ENCODE assay signal across 25 cellular contexts in the genomic region with DNA sequence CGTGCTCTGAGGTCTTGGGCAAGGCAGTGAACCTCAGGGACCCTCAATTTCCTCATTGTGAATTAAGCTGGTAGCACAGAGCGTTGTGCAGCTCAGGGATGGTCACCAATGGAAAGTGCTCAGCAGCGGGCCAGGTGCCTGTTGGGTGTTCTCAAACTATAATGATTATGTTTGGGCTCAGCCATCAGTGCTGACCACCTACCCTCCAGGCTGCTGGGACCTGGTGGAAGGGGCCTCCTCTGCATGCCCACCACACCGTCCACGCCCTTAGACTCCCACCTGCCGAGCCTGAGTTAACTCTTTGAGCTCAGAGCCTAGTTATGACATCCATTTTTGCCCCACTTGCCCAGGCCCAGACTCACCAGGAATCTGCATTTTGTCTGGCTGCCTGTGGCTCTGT. TPM values are rescaled to one million over a fixed set of nuclear protein-coding genes. Genes with fewer than 3 reads are reported as not detected.
A peak's percentile ranks its signal among the peaks of the same experiment; 100 is the strongest.
DNase-seq lines count a peak whose midpoint lies in the region; ATAC-seq and TF ChIP-seq lines count a peak whose summit lies in the region.
"Had no signal": no experiment of that assay in that cellular context is flagged by ENCODE, and none has a peak within 500 bp of the region (broad histone marks: within the 10 kb centered on the region; RNA-seq: fewer than 3 reads in every experiment).

No MANE protein-coding gene starts in this region.

- intact Hi-C loops in uterus (cut with DNase I; ENCODE audit: low total_unique reads) = no loop called here

- H2AFZ ChIP-seq in fibroblast of lung (ENCODE audit: low read length) = no peak overlapping the region

- TF ChIP-seq CTCF in fibroblast of lung (conservative IDR thresholded peaks at IDR 0.05 in 1 of 2, IDR thresholded peaks at IDR 0.05 in 1 of 2; ENCODE audit: low read depth in 1 of 2, low read length in 2 of 2) = no peak
- TF ChIP-seq CTCF in mesothelial cell of epicardium (IDR thresholded peaks at IDR 0.05; ENCODE audit: unreplicated experiment) = no peak
- no peak for TF ChIP-seq CTCF in uterus (IDR thresholded peaks at IDR 0.05)

- H3K9me3 ChIP-seq in fibroblast of lung (ENCODE audit: control insufficient read depth, insufficient read depth, low read depth, low read length) = no peaks in the 10 kb centered on the region
- H3K9me3 ChIP-seq in uterus = no peaks in the 10 kb centered on the region
- H3K9me3 ChIP-seq: adrenal gland, tibial nerve had no signal

- H3K27me3 Mint-ChIP-seq in mesothelial cell of epicardium (ENCODE audit: low read depth) = no peaks in the 10 kb centered on the region
- H3K27me3 Mint-ChIP-seq: dendritic cell treated with granulocyte-macrophage colony-stimulating factor and Interleukin-4, amounts not matched to agents 40 ng/mL and 50 ng/mL, for 4 days; stimulated activated naive CD8-positive, alpha-beta T cell treated with anti-CD3 and anti-CD28 coated beads, Interleukin-15, amount 100 ng/mL, for 72 hours had no signal

- H3K4me3 ChIP-seq in fibroblast of lung (replicated peaks in 1 of 4; ENCODE audit: control extremely low read depth in 1 of 4, insufficient read depth in 1 of 4, low read depth in 3 of 4, low read length in 4 of 4) = no peak overlapping the region
- no peak overlapping the region for H3K4me3 ChIP-seq in uterus
- H3K4me3 ChIP-seq: adrenal gland, tibial nerve had no signal

- H3K9ac ChIP-seq in fibroblast of lung (ENCODE audit: insufficient read depth, low read length) = no peak overlapping the region

- H3K4me3 Mint-ChIP-seq in mesothelial cell of epicardium = no peak overlapping the region
- H3K4me3 Mint-ChIP-seq: dendritic cell treated with granulocyte-macrophage colony-stimulating factor and Interleukin-4, amounts not matched to agents 40 ng/mL and 50 ng/mL, for 4 days; stimulated activated naive CD8-positive, alpha-beta T cell treated with anti-CD3 and anti-CD28 coated beads, Interleukin-15, amount 100 ng/mL, for 72 hours had no signal

- peak; percentile 3 for DNase-seq in activated CD8-positive, alpha-beta memory T cell treated with anti-CD3 and anti-CD28 coated beads, Interleukin-2, amount 50 U/mL, for 4 hours
- DNase-seq in activated CD8-positive, alpha-beta memory T cell treated with anti-CD3 and anti-CD28 coated beads, Interleukin-2, amount 50 U/mL, for 48 hours = no peak
- no peak for DNase-seq in fibroblast of lung (ENCODE audit: low read depth in 2 of 2)
- DNase-seq in mesothelial cell of epicardium (ENCODE audit: low spot score in 2 of 2, unreplicated experiment in 2 of 2) = no peak
- DNase-seq in uterus = no peak
- no peak for DNase-seq in NCI-H2196 (lab: John Stamatoyannopoulos, UW; ENCODE audit: unreplicated experiment)
- no peak for DNase-seq in NCI-H526 treated with DMSO at 0.1 percent for 48 hours (lab: John Stamatoyannopoulos, UW)
- DNase-seq: 8988T; activated CD4-positive, alpha-beta T cell treated with anti-CD3 and anti-CD28 coated beads, Interleukin-2, amount 50 U/mL, for 1 hour; COR-L47; head of caudate nucleus; Karpas-422; NCI-H1930; NCI-H226; OCI-M1; SIG-M5; stimulated activated naive CD8-positive, alpha-beta T cell treated with anti-CD3 and anti-CD28 coated beads, Interleukin-15, amount 100 ng/mL, for 72 hours; T-helper 1 cell had no signal

- H3K27me3 ChIP-seq in fibroblast of lung (ENCODE audit: control insufficient read depth, insufficient read depth, low read length) (no peaks in the 10 kb centered on the region), uterus (no peaks in the 10 kb centered on the region)
- H3K27me3 ChIP-seq: adrenal gland, tibial nerve had no signal

- no peaks in the 10 kb centered on the region for H3K36me3 ChIP-seq in fibroblast of lung (ENCODE audit: control insufficient read depth, insufficient read depth, low read length)
- H3K36me3 ChIP-seq in uterus = no peaks in the 10 kb centered on the region
- H3K36me3 ChIP-seq: adrenal gland, tibial nerve had no signal

- peak overlapping the region; percentile 72 for H3K4me2 ChIP-seq in fibroblast of lung (ENCODE audit: extremely low read depth, insufficient read depth, low read length)

- H4K20me1 ChIP-seq in fibroblast of lung (ENCODE audit: control insufficient read depth, extremely low read depth, insufficient read depth, low read length) = no peaks in the 10 kb centered on the region

- peaks cover 34% of the 10 kb centered on the region for H3K4me1 ChIP-seq in fibroblast of lung (ENCODE audit: control insufficient read depth, extremely low read depth, insufficient read depth, low read length)
- H3K4me1 ChIP-seq in uterus = peaks cover 17 to 19% of the 10 kb centered on the region in 2 donors
- H3K4me1 ChIP-seq: adrenal gland had no signal

- H3K36me3 Mint-ChIP-seq in mesothelial cell of epicardium = no peaks in the 10 kb centered on the region

- no peaks in the 10 kb centered on the region for H3K9me3 Mint-ChIP-seq in mesothelial cell of epicardium
- H3K9me3 Mint-ChIP-seq: dendritic cell treated with granulocyte-macrophage colony-stimulating factor and Interleukin-4, amounts not matched to agents 40 ng/mL and 50 ng/mL, for 4 days; stimulated activated naive CD8-positive, alpha-beta T cell treated with anti-CD3 and anti-CD28 coated beads, Interleukin-15, amount 100 ng/mL, for 72 hours had no signal

- H3K79me2 ChIP-seq in fibroblast of lung (ENCODE audit: control insufficient read depth, insufficient read depth, low read length) = peaks cover 69% of the 10 kb centered on the region

- TF ChIP-seq POLR2A in uterus (IDR thresholded peaks at IDR 0.05) = no peak

- H3K4me1 Mint-ChIP-seq in mesothelial cell of epicardium = peaks cover 69% of the 10 kb centered on the region
- H3K4me1 Mint-ChIP-seq: stimulated activated naive CD8-positive, alpha-beta T cell treated with anti-CD3 and anti-CD28 coated beads, Interleukin-15, amount 100 ng/mL, for 72 hours had no signal

- H3K27ac Mint-ChIP-seq in mesothelial cell of epicardium = peak overlapping the region; percentile 92
- H3K27ac Mint-ChIP-seq: dendritic cell treated with granulocyte-macrophage colony-stimulating factor and Interleukin-4, amounts not matched to agents 40 ng/mL and 50 ng/mL, for 4 days had no signal

- H3K27ac ChIP-seq in fibroblast of lung (ENCODE audit: insufficient read depth, low read length) (peak overlapping the region; percentile 85), uterus (peak overlapping the region; percentile 67 to 77)

- ATAC-seq in GM21367 (IDR thresholded peaks at IDR 0.05; ENCODE audit: unreplicated experiment) = no peak
- ATAC-seq: left lobe of liver; stimulated activated naive CD8-positive, alpha-beta T cell treated with anti-CD3 and anti-CD28 coated beads, Interleukin-15, amount 100 ng/mL, for 72 hours had no signal

RNA-seq across cellular contexts. Expression of gene GLI2, which starts 35.0 kb away (rescaled TPM):
- total RNA-seq in fibroblast of lung (3.3 TPM in 2 replicates), mesothelial cell of epicardium (65.3 to 67.0 TPM (median 65.6 TPM) in 3 replicates), uterus (10 to 100 TPM in 2 of 4 donors, 1 to 10 TPM in 2; 2.9 to 23.6 (median 12.9) TPM)
- 2.8 and 3.8 TPM in 2 replicates for polyA plus RNA-seq in fibroblast of lung
- polyA plus RNA-seq in fibroblast of lung (2012) = 6.3 and 7.8 TPM in 2 replicates
- polyA minus RNA-seq in fibroblast of lung (ENCODE audit: low replicate concordance) = 12.4 and 15.0 TPM in 2 replicates
- total RNA-seq: pulmonary artery endothelial cell had no signal
- polyA plus RNA-seq: endothelial cell of umbilical vein had no signal
